ENCODE assay signal across 36 cellular contexts in genomic region chr4:114136067-114136466, GRCh38.
DNase-seq lines count a peak whose midpoint lies in the region; ATAC-seq and TF ChIP-seq lines count a peak whose summit lies in the region.
"Had no signal": no experiment of that assay in that cellular context is flagged by ENCODE, and none has a peak within 500 bp of the region (broad histone marks: within the 10 kb centered on the region; RNA-seq: fewer than 3 reads in every experiment).

No MANE protein-coding gene starts in this region.

- H3K4me2 ChIP-seq in fibroblast of lung (ENCODE audit: extremely low read depth, insufficient read depth, low read length): no peak overlapping the region

- ATAC-seq in GM21786 (IDR thresholded peaks at IDR 0.05; ENCODE audit: unreplicated experiment): no peak
- ATAC-seq: effector memory CD8-positive, alpha-beta T cell; gastroesophageal sphincter; HCT116; K562; naive thymus-derived CD8-positive, alpha-beta T cell; right lobe of liver; stimulated activated naive CD8-positive, alpha-beta T cell treated with anti-CD3 and anti-CD28 coated beads, Interleukin-15, amount 100 ng/mL, for 72 hours; WTC11 had no signal

- H3K79me2 ChIP-seq in fibroblast of lung (ENCODE audit: control insufficient read depth, insufficient read depth, low read length): no peaks in the 10 kb centered on the region

- no peaks in the 10 kb centered on the region for H3K9me3 ChIP-seq in SK-N-MC (ENCODE audit: low read depth, low read length)
- H3K9me3 ChIP-seq in fibroblast of lung (ENCODE audit: control insufficient read depth, insufficient read depth, low read depth, low read length): no peaks in the 10 kb centered on the region
- H3K9me3 ChIP-seq: gastroesophageal sphincter, MG63, Peyer's patch, prostate gland, right lobe of liver, thyroid gland, uterus had no signal

- no peak overlapping the region for H2AFZ ChIP-seq in fibroblast of lung (ENCODE audit: low read length)

- DNase-seq in Ammon's horn (ENCODE audit: low spot score) (peak; percentile 4), HCEC 1CT (peak; percentile 1), SK-N-MC (ENCODE audit: low read depth, low spot score) (no peak), fibroblast of lung (ENCODE audit: low read depth in 2 of 2) (peak; percentile 15 to 27), GM19238 (ENCODE audit: insufficient read length, low spot score) (no peak), substantia nigra (lab: John Stamatoyannopoulos, UW) (no peak), SW 1271 (lab: John Stamatoyannopoulos, UW) (no peak)
- DNase-seq: activated CD4-positive, alpha-beta T cell treated with anti-CD3 and anti-CD28 coated beads, Interleukin-2, amount 50 U/mL, for 1 hour; activated effector memory CD4-positive, alpha-beta T cell treated with Interleukin-2 at 50 U/mL for 16 hours; activated T-cell treated with anti-CD3 and anti-CD28 coated beads, Interleukin-2, amount 50 U/mL, for 1 hour; AML-193; aorta; CD4-positive, alpha-beta T cell; cortex of kidney; effector memory CD8-positive, alpha-beta T cell; erythroblast; kidney glomerular epithelial cell; MG63; midbrain; naive thymus-derived CD8-positive, alpha-beta T cell; NCI-H1105 treated with DMSO at 0.1 percent for 48 hours; NCI-H2029; NCI-H526 treated with DMSO at 0.1 percent for 48 hours; Peyer's patch; right lobe of liver; SHP77; stimulated activated CD8-positive, alpha-beta memory T cell treated with anti-CD3 and anti-CD28 coated beads, Interleukin-4, amount 100 ng/mL, for 48 hours; stimulated activated naive CD8-positive, alpha-beta T cell treated with anti-CD3 and anti-CD28 coated beads, Interleukin-15, amount 100 ng/mL, for 72 hours; thyroid gland; uterus had no signal

- H3K4me1 ChIP-seq in fibroblast of lung (ENCODE audit: control insufficient read depth, extremely low read depth, insufficient read depth, low read length): peaks cover 5% of the 10 kb centered on the region
- H3K4me1 ChIP-seq: Peyer's patch, prostate gland, right lobe of liver, thyroid gland, uterus had no signal

- no peaks in the 10 kb centered on the region for H4K20me1 ChIP-seq in fibroblast of lung (ENCODE audit: control insufficient read depth, extremely low read depth, insufficient read depth, low read length)

- no peak for TF ChIP-seq CTCF in fibroblast of lung (conservative IDR thresholded peaks at IDR 0.05 in 1 of 2, IDR thresholded peaks at IDR 0.05 in 1 of 2; ENCODE audit: low read depth in 1 of 2, low read length in 2 of 2)

- H3K4me3 ChIP-seq in SK-N-MC (peak overlapping the region; percentile 69), fibroblast of lung (replicated peaks in 1 of 4; ENCODE audit: control extremely low read depth in 1 of 4, insufficient read depth in 1 of 4, low read depth in 3 of 4, low read length in 4 of 4) (no peak overlapping the region)
- H3K4me3 ChIP-seq: gastroesophageal sphincter, K562, MG63, Peyer's patch, prostate gland, right lobe of liver, thyroid gland, uterus had no signal

- H3K36me3 ChIP-seq in SK-N-MC (ENCODE audit: insufficient read depth, low read length): no peaks in the 10 kb centered on the region
- H3K36me3 ChIP-seq in fibroblast of lung (ENCODE audit: control insufficient read depth, insufficient read depth, low read length): no peaks in the 10 kb centered on the region
- H3K36me3 ChIP-seq: gastroesophageal sphincter, MG63, Peyer's patch, prostate gland, right lobe of liver, thyroid gland, uterus had no signal

- no peaks in the 10 kb centered on the region for H3K27me3 ChIP-seq in fibroblast of lung (ENCODE audit: control insufficient read depth, insufficient read depth, low read length)
- H3K27me3 ChIP-seq: gastroesophageal sphincter, MG63, Peyer's patch, right lobe of liver, thyroid gland, uterus had no signal

- peak overlapping the region; percentile 94 for H3K27ac ChIP-seq in SK-N-MC
- H3K27ac ChIP-seq in fibroblast of lung (ENCODE audit: insufficient read depth, low read length): no peak overlapping the region
- no peak overlapping the region for H3K27ac ChIP-seq in substantia nigra (ENCODE audit: low read depth, low read length, poor library complexity, severe bottlenecking)
- H3K27ac ChIP-seq: gastroesophageal sphincter, Peyer's patch, prostate gland, right lobe of liver, thyroid gland, uterus had no signal

- peak overlapping the region; percentile 56 for H3K9ac ChIP-seq in SK-N-MC (ENCODE audit: insufficient read length)
- H3K9ac ChIP-seq in fibroblast of lung (ENCODE audit: insufficient read depth, low read length): no peak overlapping the region

Comparison
In these comparisons a context has a peak if more than half of its experiments do, and no peak if none do; other contexts are left out.
1. DNase-seq: peak in Ammon's horn (single experiment), HCEC 1CT (single experiment) and fibroblast of lung (2 of 2); none in SK-N-MC (single experiment), GM19238 (single experiment), substantia nigra (0 of 49) and SW 1271 (0 of 2).